Comparison of ENCODE assay signal across 8 cellular contexts in the genomic region with DNA sequence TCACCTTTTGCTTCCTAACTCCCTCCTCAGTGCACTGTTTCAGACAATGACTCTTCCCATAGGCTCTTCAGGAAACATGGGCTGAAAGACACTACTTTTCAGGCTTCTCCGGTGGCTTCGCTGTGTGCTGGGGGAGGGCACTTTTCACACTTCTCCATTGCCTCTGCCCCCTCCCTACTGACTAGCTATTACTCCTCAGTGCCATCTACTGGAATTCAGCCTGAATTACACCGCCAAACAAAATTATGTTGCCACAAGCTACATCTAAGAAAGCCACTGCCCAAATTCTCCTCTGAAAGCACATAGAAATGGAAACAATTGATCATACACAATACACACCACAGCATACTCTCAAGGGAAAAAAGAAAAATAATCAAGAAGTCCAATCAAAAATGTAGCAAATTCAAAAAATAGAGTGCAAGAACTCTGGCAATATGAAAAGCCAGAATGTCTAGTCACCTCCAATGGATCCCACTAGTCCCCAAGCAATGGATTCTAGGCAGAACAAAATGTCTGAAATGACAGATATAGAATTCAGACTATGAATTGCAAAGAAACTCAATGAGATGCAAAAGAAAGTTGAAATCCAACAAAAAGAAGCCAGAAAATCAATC.
A peak's percentile ranks its signal among the peaks of the same experiment; 100 is the strongest.
DNase-seq lines count a peak whose midpoint lies in the region; ATAC-seq, FAIRE-seq and TF ChIP-seq lines count a peak whose summit lies in the region.

No MANE protein-coding gene starts in this region.

- DNase-seq in AG10803 (ENCODE audit: low read depth): no peak
- peak; percentile 40 for DNase-seq in MV-4-11 (lab: John Stamatoyannopoulos, UW)
- no peak for DNase-seq in dorsolateral prefrontal cortex
- DNase-seq in urothelium cell line (ENCODE audit: low spot score): peak; percentile 48
- no peak for DNase-seq in superior temporal gyrus (ENCODE audit: extremely low spot score)
- no peak for DNase-seq in epidermal melanocyte (ENCODE audit: insufficient read length, low spot score)
- DNase-seq in hippocampal formation (lab: John Stamatoyannopoulos, UW): no peak

- TF ChIP-seq CTCF in AG10803 (conservative IDR thresholded peaks at IDR 0.05; ENCODE audit: low read length): peak; percentile 27; the same call in 1 of the 2 replicates
- peak in 31 of 56 donors; percentile 11 to 44 (median 25) for TF ChIP-seq CTCF in dorsolateral prefrontal cortex (IDR thresholded peaks at IDR 0.05 in 54 of 56, conservative IDR thresholded peaks at IDR 0.05 in 2 of 56; ENCODE audit: low read depth in 1 of 56, partially characterized antibody in 56 of 56)

- ATAC-seq in GM18867 (IDR thresholded peaks at IDR 0.05; ENCODE audit: unreplicated experiment): peak; percentile 86

- intact Hi-C loops in dorsolateral prefrontal cortex (cut with DNase I): no loop called here

- H3K4me3 ChIP-seq in AG10803 (ENCODE audit: low read length) (no peak overlapping the region), dorsolateral prefrontal cortex (no peak overlapping the region)

- no peaks in the 10 kb centered on the region for H3K27me3 ChIP-seq in dorsolateral prefrontal cortex

- H3K27ac ChIP-seq in dorsolateral prefrontal cortex: no peak overlapping the region

- peak; percentile 80 for FAIRE-seq in urothelium cell line (lab: Jason Lieb, UNC)

Comparison
In these comparisons a context has a peak if more than half of its experiments do, and no peak if none do; other contexts are left out.
1. DNase-seq: peak in MV-4-11 (single experiment) and urothelium cell line (single experiment); none in AG10803 (single experiment), dorsolateral prefrontal cortex (0 of 10), superior temporal gyrus (single experiment), epidermal melanocyte (single experiment) and hippocampal formation (0 of 2).